Comparison of ENCODE assay signal across 1 cellular context in the genomic region with DNA sequence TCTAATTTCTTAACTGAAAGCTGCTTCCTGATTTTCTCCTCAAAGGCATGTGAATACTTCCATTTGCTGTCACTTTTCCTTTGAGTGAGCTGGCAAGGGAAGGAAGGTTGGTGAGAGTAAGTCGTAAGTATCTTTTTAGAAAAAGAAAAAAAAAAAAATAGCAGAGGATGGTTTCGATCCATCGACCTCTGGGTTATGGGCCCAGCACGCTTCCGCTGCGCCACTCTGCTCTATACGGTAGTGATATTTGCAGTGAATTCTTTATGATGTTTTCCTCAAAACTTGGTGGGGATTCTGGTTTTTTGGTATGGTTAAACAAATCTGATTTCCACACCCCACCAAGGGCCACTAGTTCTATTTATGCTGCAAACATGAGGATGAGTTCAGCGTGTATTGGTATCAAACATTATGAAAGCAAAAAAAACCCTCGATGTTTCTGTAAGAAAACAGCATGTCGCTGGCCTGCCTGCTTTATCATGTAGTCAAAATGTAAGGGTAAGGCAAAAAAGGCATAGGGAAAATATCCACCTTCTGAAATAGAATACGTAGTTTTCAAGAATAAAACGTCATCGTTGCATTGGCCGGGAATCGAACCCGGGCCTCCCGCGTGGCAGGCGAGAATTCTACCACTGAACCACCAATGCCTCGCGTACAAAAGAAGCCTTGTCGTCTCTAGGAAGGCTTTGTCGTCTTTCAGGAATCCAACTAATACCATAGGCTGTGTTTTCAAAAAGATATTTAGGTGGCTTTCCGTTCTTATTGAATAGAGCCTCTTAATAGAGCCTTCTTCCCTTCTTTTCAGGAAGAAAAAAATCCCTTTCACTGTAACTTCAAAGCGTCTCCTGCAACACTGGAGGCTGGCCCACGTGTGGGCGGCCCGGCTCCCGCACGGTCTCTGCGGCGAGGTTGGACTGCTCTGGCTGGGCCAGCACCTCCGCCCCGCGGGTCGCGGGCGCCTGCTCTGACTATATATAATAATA.
TF ChIP-seq lines count a peak whose summit lies in the region.

No MANE protein-coding gene starts in this region.

TF ChIP-seq in K562, 482 proteins besides CTCF, POLR2A, EP300 and RAD21 (continued from another document and continues in another):
- TF ChIP-seq RREB1 (CRISPR knock-in tag; IDR thresholded peaks at IDR 0.05) = no peak
- TF ChIP-seq HIVEP1 (CRISPR knock-in tag; IDR thresholded peaks at IDR 0.05) = no peak
- peak; percentile 96 for TF ChIP-seq ZBTB26 (CRISPR knock-in tag; IDR thresholded peaks at IDR 0.05)
- TF ChIP-seq, protein P1, sequence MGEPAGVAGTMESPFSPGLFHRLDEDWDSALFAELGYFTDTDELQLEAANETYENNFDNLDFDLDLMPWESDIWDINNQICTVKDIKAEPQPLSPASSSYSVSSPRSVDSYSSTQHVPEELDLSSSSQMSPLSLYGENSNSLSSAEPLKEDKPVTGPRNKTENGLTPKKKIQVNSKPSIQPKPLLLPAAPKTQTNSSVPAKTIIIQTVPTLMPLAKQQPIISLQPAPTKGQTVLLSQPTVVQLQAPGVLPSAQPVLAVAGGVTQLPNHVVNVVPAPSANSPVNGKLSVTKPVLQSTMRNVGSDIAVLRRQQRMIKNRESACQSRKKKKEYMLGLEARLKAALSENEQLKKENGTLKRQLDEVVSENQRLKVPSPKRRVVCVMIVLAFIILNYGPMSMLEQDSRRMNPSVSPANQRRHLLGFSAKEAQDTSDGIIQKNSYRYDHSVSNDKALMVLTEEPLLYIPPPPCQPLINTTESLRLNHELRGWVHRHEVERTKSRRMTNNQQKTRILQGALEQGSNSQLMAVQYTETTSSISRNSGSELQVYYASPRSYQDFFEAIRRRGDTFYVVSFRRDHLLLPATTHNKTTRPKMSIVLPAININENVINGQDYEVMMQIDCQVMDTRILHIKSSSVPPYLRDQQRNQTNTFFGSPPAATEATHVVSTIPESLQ (CRISPR knock-in tag; IDR thresholded peaks at IDR 0.05) = no peak
- TF ChIP-seq, protein P2, sequence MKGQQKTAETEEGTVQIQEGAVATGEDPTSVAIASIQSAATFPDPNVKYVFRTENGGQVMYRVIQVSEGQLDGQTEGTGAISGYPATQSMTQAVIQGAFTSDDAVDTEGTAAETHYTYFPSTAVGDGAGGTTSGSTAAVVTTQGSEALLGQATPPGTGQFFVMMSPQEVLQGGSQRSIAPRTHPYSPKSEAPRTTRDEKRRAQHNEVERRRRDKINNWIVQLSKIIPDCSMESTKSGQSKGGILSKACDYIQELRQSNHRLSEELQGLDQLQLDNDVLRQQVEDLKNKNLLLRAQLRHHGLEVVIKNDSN (CRISPR knock-in tag; IDR thresholded peaks at IDR 0.05) = peak; percentile 50; the same call in 1 of the 2 replicates
- no peak for TF ChIP-seq PCBP1 (IDR thresholded peaks at IDR 0.05; ENCODE audit: low read depth, low read length, poor library complexity, severe bottlenecking)
- TF ChIP-seq, protein P3, sequence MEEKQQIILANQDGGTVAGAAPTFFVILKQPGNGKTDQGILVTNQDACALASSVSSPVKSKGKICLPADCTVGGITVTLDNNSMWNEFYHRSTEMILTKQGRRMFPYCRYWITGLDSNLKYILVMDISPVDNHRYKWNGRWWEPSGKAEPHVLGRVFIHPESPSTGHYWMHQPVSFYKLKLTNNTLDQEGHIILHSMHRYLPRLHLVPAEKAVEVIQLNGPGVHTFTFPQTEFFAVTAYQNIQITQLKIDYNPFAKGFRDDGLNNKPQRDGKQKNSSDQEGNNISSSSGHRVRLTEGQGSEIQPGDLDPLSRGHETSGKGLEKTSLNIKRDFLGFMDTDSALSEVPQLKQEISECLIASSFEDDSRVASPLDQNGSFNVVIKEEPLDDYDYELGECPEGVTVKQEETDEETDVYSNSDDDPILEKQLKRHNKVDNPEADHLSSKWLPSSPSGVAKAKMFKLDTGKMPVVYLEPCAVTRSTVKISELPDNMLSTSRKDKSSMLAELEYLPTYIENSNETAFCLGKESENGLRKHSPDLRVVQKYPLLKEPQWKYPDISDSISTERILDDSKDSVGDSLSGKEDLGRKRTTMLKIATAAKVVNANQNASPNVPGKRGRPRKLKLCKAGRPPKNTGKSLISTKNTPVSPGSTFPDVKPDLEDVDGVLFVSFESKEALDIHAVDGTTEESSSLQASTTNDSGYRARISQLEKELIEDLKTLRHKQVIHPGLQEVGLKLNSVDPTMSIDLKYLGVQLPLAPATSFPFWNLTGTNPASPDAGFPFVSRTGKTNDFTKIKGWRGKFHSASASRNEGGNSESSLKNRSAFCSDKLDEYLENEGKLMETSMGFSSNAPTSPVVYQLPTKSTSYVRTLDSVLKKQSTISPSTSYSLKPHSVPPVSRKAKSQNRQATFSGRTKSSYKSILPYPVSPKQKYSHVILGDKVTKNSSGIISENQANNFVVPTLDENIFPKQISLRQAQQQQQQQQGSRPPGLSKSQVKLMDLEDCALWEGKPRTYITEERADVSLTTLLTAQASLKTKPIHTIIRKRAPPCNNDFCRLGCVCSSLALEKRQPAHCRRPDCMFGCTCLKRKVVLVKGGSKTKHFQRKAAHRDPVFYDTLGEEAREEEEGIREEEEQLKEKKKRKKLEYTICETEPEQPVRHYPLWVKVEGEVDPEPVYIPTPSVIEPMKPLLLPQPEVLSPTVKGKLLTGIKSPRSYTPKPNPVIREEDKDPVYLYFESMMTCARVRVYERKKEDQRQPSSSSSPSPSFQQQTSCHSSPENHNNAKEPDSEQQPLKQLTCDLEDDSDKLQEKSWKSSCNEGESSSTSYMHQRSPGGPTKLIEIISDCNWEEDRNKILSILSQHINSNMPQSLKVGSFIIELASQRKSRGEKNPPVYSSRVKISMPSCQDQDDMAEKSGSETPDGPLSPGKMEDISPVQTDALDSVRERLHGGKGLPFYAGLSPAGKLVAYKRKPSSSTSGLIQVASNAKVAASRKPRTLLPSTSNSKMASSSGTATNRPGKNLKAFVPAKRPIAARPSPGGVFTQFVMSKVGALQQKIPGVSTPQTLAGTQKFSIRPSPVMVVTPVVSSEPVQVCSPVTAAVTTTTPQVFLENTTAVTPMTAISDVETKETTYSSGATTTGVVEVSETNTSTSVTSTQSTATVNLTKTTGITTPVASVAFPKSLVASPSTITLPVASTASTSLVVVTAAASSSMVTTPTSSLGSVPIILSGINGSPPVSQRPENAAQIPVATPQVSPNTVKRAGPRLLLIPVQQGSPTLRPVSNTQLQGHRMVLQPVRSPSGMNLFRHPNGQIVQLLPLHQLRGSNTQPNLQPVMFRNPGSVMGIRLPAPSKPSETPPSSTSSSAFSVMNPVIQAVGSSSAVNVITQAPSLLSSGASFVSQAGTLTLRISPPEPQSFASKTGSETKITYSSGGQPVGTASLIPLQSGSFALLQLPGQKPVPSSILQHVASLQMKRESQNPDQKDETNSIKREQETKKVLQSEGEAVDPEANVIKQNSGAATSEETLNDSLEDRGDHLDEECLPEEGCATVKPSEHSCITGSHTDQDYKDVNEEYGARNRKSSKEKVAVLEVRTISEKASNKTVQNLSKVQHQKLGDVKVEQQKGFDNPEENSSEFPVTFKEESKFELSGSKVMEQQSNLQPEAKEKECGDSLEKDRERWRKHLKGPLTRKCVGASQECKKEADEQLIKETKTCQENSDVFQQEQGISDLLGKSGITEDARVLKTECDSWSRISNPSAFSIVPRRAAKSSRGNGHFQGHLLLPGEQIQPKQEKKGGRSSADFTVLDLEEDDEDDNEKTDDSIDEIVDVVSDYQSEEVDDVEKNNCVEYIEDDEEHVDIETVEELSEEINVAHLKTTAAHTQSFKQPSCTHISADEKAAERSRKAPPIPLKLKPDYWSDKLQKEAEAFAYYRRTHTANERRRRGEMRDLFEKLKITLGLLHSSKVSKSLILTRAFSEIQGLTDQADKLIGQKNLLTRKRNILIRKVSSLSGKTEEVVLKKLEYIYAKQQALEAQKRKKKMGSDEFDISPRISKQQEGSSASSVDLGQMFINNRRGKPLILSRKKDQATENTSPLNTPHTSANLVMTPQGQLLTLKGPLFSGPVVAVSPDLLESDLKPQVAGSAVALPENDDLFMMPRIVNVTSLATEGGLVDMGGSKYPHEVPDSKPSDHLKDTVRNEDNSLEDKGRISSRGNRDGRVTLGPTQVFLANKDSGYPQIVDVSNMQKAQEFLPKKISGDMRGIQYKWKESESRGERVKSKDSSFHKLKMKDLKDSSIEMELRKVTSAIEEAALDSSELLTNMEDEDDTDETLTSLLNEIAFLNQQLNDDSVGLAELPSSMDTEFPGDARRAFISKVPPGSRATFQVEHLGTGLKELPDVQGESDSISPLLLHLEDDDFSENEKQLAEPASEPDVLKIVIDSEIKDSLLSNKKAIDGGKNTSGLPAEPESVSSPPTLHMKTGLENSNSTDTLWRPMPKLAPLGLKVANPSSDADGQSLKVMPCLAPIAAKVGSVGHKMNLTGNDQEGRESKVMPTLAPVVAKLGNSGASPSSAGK (IDR thresholded peaks at IDR 0.05) = peak; percentile 96
- peak; percentile 75 for TF ChIP-seq BRF1 (IDR thresholded peaks at IDR 0.05; ENCODE audit: borderline replicate concordance, extremely low read depth, insufficient read length)
- peak; percentile 60; the same call in 1 of the 2 replicates for TF ChIP-seq ZNF197 (CRISPR knock-in tag; IDR thresholded peaks at IDR 0.05; ENCODE audit: low read depth)
- peak; percentile 79 for TF ChIP-seq MXI1 (IDR thresholded peaks at IDR 0.05; ENCODE audit: low read depth, low read length)
- peak; percentile 98 for TF ChIP-seq ILF3 (IDR thresholded peaks at IDR 0.05; ENCODE audit: borderline replicate concordance)
- TF ChIP-seq RB1 (IDR thresholded peaks at IDR 0.05; ENCODE audit: low read depth) = peak; percentile 78
- TF ChIP-seq BMI1 (IDR thresholded peaks at IDR 0.05; ENCODE audit: low read length) = 0 out of 2 replicates have a peak, but pooled peaks have one; percentile 19
- TF ChIP-seq KDM4B (IDR thresholded peaks at IDR 0.05; ENCODE audit: borderline replicate concordance in 2 of 2, low read depth in 1 of 2) = no peak
- peak; percentile 58 for TF ChIP-seq PRDM10 (IDR thresholded peaks at IDR 0.05; ENCODE audit: partially characterized antibody)
- peak; percentile 58; the same call in 1 of the 2 replicates for TF ChIP-seq KLF13 (tag; IDR thresholded peaks at IDR 0.05; ENCODE audit: borderline replicate concordance, low read depth)
- peak; percentile 91 for TF ChIP-seq ZNF551 (CRISPR knock-in tag; IDR thresholded peaks at IDR 0.05)
- TF ChIP-seq MCM2 (IDR thresholded peaks at IDR 0.05; ENCODE audit: low read depth) = no peak
- TF ChIP-seq NCOA1 (IDR thresholded peaks at IDR 0.05; ENCODE audit: low read depth) = peak; percentile 63; the same call in 1 of the 2 replicates
- TF ChIP-seq XRCC3 (IDR thresholded peaks at IDR 0.05) = no peak
